ENCODE assay signal across 23 cellular contexts in the genomic region with DNA sequence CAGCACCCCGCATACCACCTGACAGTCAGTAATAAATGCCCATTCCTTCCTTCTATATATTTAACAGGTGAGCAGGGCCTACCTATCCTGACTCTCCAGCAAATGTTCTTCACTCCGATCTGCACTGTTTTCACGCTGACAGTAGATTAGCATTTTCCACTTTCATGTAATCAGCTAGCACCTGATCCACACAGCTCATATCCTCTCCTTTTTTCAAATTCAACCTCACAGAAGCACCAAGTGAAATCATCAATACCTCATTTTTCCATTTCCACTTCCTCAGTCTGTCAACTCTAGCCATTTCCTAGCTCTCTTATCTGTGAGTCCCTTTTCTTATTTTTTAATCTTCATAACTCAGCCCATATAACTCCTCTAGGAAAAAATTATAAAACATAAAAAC.
"Had no signal": no experiment of that assay in that cellular context is flagged by ENCODE, and none has a peak within 500 bp of the region (broad histone marks: within the 10 kb centered on the region; RNA-seq: fewer than 3 reads in every experiment).

No MANE protein-coding gene starts in this region.

- H3K9me3 Mint-ChIP-seq: natural killer cell had no signal

- H3K4me3 ChIP-seq: coronary artery, gastroesophageal sphincter, left ventricle myocardium inferior, pancreas, psoas muscle, right atrium auricular region, spleen, stomach, uterus had no signal

- DNase-seq: activated CD4-positive, CD25-positive, alpha-beta regulatory T cell; activated CD8-positive, alpha-beta memory T cell treated with anti-CD3 and anti-CD28 coated beads, Interleukin-2, amount 50 U/mL, for 48 hours; activated naive CD4-positive, alpha-beta T cell; cerebellar nuclear complex; endodermal cell; head of caudate nucleus; hypothalamus; left ventricle myocardium inferior; midbrain; natural killer cell; pancreas; psoas muscle; spleen; stimulated activated CD4-positive, alpha-beta T cell treated with anti-CD3 and anti-CD28 coated beads, Interleukin-4, amount 100 ng/mL, for 1 hour; stomach; T-helper 1 cell; trophoblast cell; uterus had no signal

- H3K27ac ChIP-seq: coronary artery, epithelial cell of prostate, gastroesophageal sphincter, left ventricle myocardium inferior, neutrophil, pancreas, psoas muscle, right atrium auricular region, spleen, stomach, uterus had no signal

- H3K27ac Mint-ChIP-seq: endodermal cell, natural killer cell had no signal

- H3K4me1 Mint-ChIP-seq: endodermal cell had no signal

- H3K4me3 Mint-ChIP-seq: endodermal cell, natural killer cell had no signal

- H3K27me3 ChIP-seq: gastroesophageal sphincter, neutrophil, pancreas, right atrium auricular region, spleen, stomach, uterus had no signal

- H3K36me3 ChIP-seq: gastroesophageal sphincter, left ventricle myocardium inferior, neutrophil, pancreas, right atrium auricular region, stomach, uterus had no signal

- H3K9me3 ChIP-seq: gastroesophageal sphincter, neutrophil, pancreas, psoas muscle, right atrium auricular region, stomach, uterus had no signal

- H3K4me1 ChIP-seq: gastroesophageal sphincter, left ventricle myocardium inferior, pancreas, psoas muscle, right atrium auricular region, spleen, uterus had no signal

- ATAC-seq: gastroesophageal sphincter, natural killer cell, pancreas, psoas muscle had no signal
